In genomic region chr1:194280463-194280862, GRCh38 we compare ENCODE assay signal across 24 cellular contexts.
"Had no signal": no experiment of that assay in that cellular context is flagged by ENCODE, and none has a peak within 500 bp of the region (broad histone marks: within the 10 kb centered on the region; RNA-seq: fewer than 3 reads in every experiment).

No MANE protein-coding gene starts in this region.

- H3K4me3 ChIP-seq: coronary artery, esophagus muscularis mucosa, gastroesophageal sphincter, heart left ventricle, lung, smooth muscle cell, stomach, vagina had no signal

- ATAC-seq: activated naive CD8-positive, alpha-beta T cell treated with anti-CD3 and anti-CD28 coated beads, Interleukin-2, amount 50 U/mL, for 24 hours; gastroesophageal sphincter; heart left ventricle; left colon; natural killer cell treated with Interleukin-12 subunit alpha and Interleukin-12 subunit beta and Interleukin-15 and Interleukin-18, amount 100 ng/mL, for 72 hours; sciatic nerve had no signal

- H3K27me3 ChIP-seq: esophagus muscularis mucosa, gastroesophageal sphincter, heart left ventricle, stomach, vagina had no signal

- H3K27me3 Mint-ChIP-seq: activated CD4-positive, alpha-beta memory T cell treated with anti-CD3 and anti-CD28 coated beads for 36 hours; activated naive CD8-positive, alpha-beta T cell treated with anti-CD3 and anti-CD28 coated beads, Interleukin-2, amount 50 U/mL, for 24 hours; natural killer cell treated with Interleukin-12 subunit alpha and Interleukin-12 subunit beta and Interleukin-15 and Interleukin-18, amount 100 ng/mL, for 72 hours had no signal

- H3K9me3 ChIP-seq: esophagus muscularis mucosa, gastroesophageal sphincter, stomach, vagina had no signal

- H3K4me2 ChIP-seq: smooth muscle cell had no signal

- H2AFZ ChIP-seq: parathyroid adenoma had no signal

- H3K36me3 Mint-ChIP-seq: mesothelial cell of epicardium; natural killer cell treated with Interleukin-12 subunit alpha and Interleukin-12 subunit beta and Interleukin-15 and Interleukin-18, amount 100 ng/mL, for 72 hours had no signal

- H3K79me2 ChIP-seq: parathyroid adenoma had no signal

- H3K27ac ChIP-seq: coronary artery, esophagus muscularis mucosa, gastroesophageal sphincter, heart left ventricle, parathyroid adenoma, stomach, vagina had no signal

- H3K36me3 ChIP-seq: esophagus muscularis mucosa, gastroesophageal sphincter, heart left ventricle, stomach, vagina had no signal

- H3K9ac ChIP-seq: parathyroid adenoma had no signal

- DNase-seq: activated B cell treated with CpG ODN at 0.5 μM for 24 hours; activated CD4-positive, alpha-beta memory T cell treated with anti-CD3 and anti-CD28 coated beads for 36 hours; activated CD4-positive, alpha-beta T cell treated with anti-CD3 and anti-CD28 coated beads for 4 hours; activated naive CD4-positive, alpha-beta T cell treated with anti-CD3 and anti-CD28 coated beads for 36 hours; activated naive CD8-positive, alpha-beta T cell treated with anti-CD3 and anti-CD28 coated beads, Interleukin-2, amount 50 U/mL, for 24 hours; activated T-cell treated with anti-CD3 and anti-CD28 coated beads for 4 hours; aorta; effector CD4-positive, alpha-beta T cell; heart left ventricle; left colon; stimulated activated CD4-positive, alpha-beta T cell treated with anti-CD3 and anti-CD28 coated beads, Interleukin-4, amount 100 ng/mL, for 1 hour; stomach; trophoblast cell had no signal

- H3K9me3 Mint-ChIP-seq: activated T-helper 2 cell treated with anti-CD3 and anti-CD28 coated beads, Interferon-gamma antibody, Interleukin-2, Interleukin-4, amounts not matched to agents 10 μg/mL and 5 μg/mL and 100 μg/mL, durations not matched to agents 14 hours and 24 hours and 36 hours had no signal

- H3K4me3 Mint-ChIP-seq: activated B cell treated with CpG ODN at 0.5 μM for 24 hours; activated CD4-positive, alpha-beta memory T cell treated with anti-CD3 and anti-CD28 coated beads for 36 hours; activated naive CD4-positive, alpha-beta T cell treated with anti-CD3 and anti-CD28 coated beads for 36 hours; activated naive CD8-positive, alpha-beta T cell treated with anti-CD3 and anti-CD28 coated beads, Interleukin-2, amount 50 U/mL, for 24 hours; mesothelial cell of epicardium; natural killer cell treated with Interleukin-12 subunit alpha and Interleukin-12 subunit beta and Interleukin-15 and Interleukin-18, amount 100 ng/mL, for 72 hours had no signal

- H3K27ac Mint-ChIP-seq: activated B cell treated with CpG ODN at 0.5 μM for 24 hours; activated CD4-positive, alpha-beta memory T cell treated with anti-CD3 and anti-CD28 coated beads for 36 hours; activated naive CD4-positive, alpha-beta T cell treated with anti-CD3 and anti-CD28 coated beads for 36 hours; activated naive CD8-positive, alpha-beta T cell treated with anti-CD3 and anti-CD28 coated beads, Interleukin-2, amount 50 U/mL, for 24 hours; activated T-helper 2 cell treated with anti-CD3 and anti-CD28 coated beads, Interferon-gamma antibody, Interleukin-2, Interleukin-4, amounts not matched to agents 10 μg/mL and 5 μg/mL and 100 μg/mL, durations not matched to agents 14 hours and 24 hours and 36 hours; mesothelial cell of epicardium; natural killer cell treated with Interleukin-12 subunit alpha and Interleukin-12 subunit beta and Interleukin-15 and Interleukin-18, amount 100 ng/mL, for 72 hours had no signal

- H3K4me1 ChIP-seq: esophagus muscularis mucosa, gastroesophageal sphincter, heart left ventricle, parathyroid adenoma, stomach, vagina had no signal
